In the genomic region with DNA sequence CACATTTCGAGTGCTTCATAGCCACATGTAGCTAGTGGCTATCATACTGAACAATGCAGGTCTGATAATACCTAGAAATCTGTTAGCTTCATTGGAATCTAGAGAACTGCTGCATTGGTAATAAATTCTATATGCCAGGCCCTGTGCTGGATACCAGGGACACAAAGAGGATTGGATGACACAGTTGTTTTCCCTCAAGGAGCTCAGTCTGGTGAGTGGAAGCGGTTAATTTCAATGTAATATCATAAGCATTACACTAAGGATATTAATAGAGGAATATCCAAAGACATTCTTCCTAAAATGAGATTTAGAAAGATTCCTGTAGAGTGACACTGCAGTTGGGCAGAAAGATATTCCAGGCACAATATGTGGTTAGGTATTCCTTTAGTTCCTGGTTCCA, we compare ENCODE assay signal across 26 cellular contexts. TPM values are rescaled to one million over a fixed set of nuclear protein-coding genes. Genes with fewer than 3 reads are reported as not detected.
"Had no signal": no experiment of that assay in that cellular context is flagged by ENCODE, and none has a peak within 500 bp of the region (broad histone marks: within the 10 kb centered on the region; RNA-seq: fewer than 3 reads in every experiment).

No MANE protein-coding gene starts in this region.

- H3K27ac ChIP-seq: colonic mucosa, epithelial cell of prostate, esophagus squamous epithelium, lower lobe of right lung, tibial nerve, WERI-Rb-1 had no signal

- H3K4me3 ChIP-seq: colonic mucosa, esophagus squamous epithelium, lower lobe of right lung, ovary, tibial nerve had no signal

- ATAC-seq: activated CD8-positive, alpha-beta T cell treated with anti-CD3 and anti-CD28 coated beads for 36 hours; activated naive CD4-positive, alpha-beta T cell treated with anti-CD3 and anti-CD28 coated beads, Interleukin-2, amount 50 U/mL, for 72 hours; activated T-cell treated with anti-CD3 and anti-CD28 coated beads, Interleukin-2, amount 50 U/mL, for 4 hours; left colon; lower lobe of right lung had no signal

- H3K9me3 ChIP-seq: colonic mucosa, esophagus squamous epithelium, lower lobe of right lung, ovary, SK-N-SH, tibial nerve had no signal

- H3K27me3 Mint-ChIP-seq: activated CD8-positive, alpha-beta T cell treated with anti-CD3 and anti-CD28 coated beads for 36 hours had no signal

- H3K9me3 Mint-ChIP-seq: activated CD8-positive, alpha-beta T cell treated with anti-CD3 and anti-CD28 coated beads for 36 hours; activated T-cell treated with anti-CD3 and anti-CD28 coated beads, Interleukin-2, amount 50 U/mL, for 4 hours; immature natural killer cell; T-helper 1 cell treated with Interleukin-12 subunit alpha and Interleukin-12 subunit beta and Interleukin-4 antibody, amounts not matched to agents 30 μg/mL and 1 μg/mL, for 36 hours had no signal

- DNase-seq: activated CD4-positive, alpha-beta T cell treated with anti-CD3 and anti-CD28 coated beads, Interleukin-2, amount 50 U/mL, for 1 hour; activated CD8-positive, alpha-beta T cell treated with anti-CD3 and anti-CD28 coated beads for 36 hours; activated naive CD4-positive, alpha-beta T cell; activated T-cell treated with anti-CD3 and anti-CD28 coated beads, Interleukin-2, amount 50 U/mL, for 4 hours; cerebellar nuclear complex; colonic mucosa; effector CD8-positive, alpha-beta T cell; esophagus squamous epithelium; hypothalamus; immature natural killer cell; kidney; left colon; lower lobe of right lung; mesendoderm; ovary; SK-N-SH; stimulated activated CD4-positive, alpha-beta T cell treated with anti-CD3 and anti-CD28 coated beads, Interleukin-2, amount 100 ng/mL, for 48 hours; stimulated activated naive CD4-positive, alpha-beta T cell treated with Interleukin-2 at 50 U/mL for 16 hours; SW 1271; T-helper 9 cell; WERI-Rb-1 had no signal

- H3K4me3 Mint-ChIP-seq: activated CD8-positive, alpha-beta T cell treated with anti-CD3 and anti-CD28 coated beads for 36 hours; activated T-cell treated with anti-CD3 and anti-CD28 coated beads, Interleukin-2, amount 50 U/mL, for 4 hours; T-helper 1 cell treated with Interleukin-12 subunit alpha and Interleukin-12 subunit beta and Interleukin-4 antibody, amounts not matched to agents 30 μg/mL and 1 μg/mL, for 36 hours had no signal

- H3K36me3 ChIP-seq: colonic mucosa, esophagus squamous epithelium, lower lobe of right lung, ovary, tibial nerve, WERI-Rb-1 had no signal

- H3K36me3 Mint-ChIP-seq: activated naive CD4-positive, alpha-beta T cell treated with anti-CD3 and anti-CD28 coated beads, Interleukin-2, amount 50 U/mL, for 72 hours had no signal

- H3K27ac Mint-ChIP-seq: activated CD8-positive, alpha-beta T cell treated with anti-CD3 and anti-CD28 coated beads for 36 hours; activated naive CD4-positive, alpha-beta T cell treated with anti-CD3 and anti-CD28 coated beads, Interleukin-2, amount 50 U/mL, for 72 hours; progenitor cell of endocrine pancreas; T-helper 1 cell treated with Interleukin-12 subunit alpha and Interleukin-12 subunit beta and Interleukin-4 antibody, amounts not matched to agents 30 μg/mL and 1 μg/mL, for 36 hours had no signal

- H3K27me3 ChIP-seq: colonic mucosa, esophagus squamous epithelium, ovary, tibial nerve had no signal

- H3K4me1 ChIP-seq: colonic mucosa, lower lobe of right lung had no signal

RNA-seq across cellular contexts. Expression of a gene that starts 5.9 kb away (rescaled TPM):
- polyA plus RNA-seq: immature natural killer cell had no signal
